10 cellular contexts compared by ENCODE assay signal in genomic region chr11:83087035-83087434, GRCh38. TPM values are rescaled to one million over a fixed set of nuclear protein-coding genes. Genes with fewer than 3 reads are reported as not detected.
A peak's percentile ranks its signal among the peaks of the same experiment; 100 is the strongest.
DNase-seq lines count a peak whose midpoint lies in the region; ATAC-seq and TF ChIP-seq lines count a peak whose summit lies in the region.
"Had no signal": no experiment of that assay in that cellular context is flagged by ENCODE, and none has a peak within 500 bp of the region (broad histone marks: within the 10 kb centered on the region; RNA-seq: fewer than 3 reads in every experiment).

No MANE protein-coding gene starts in this region.

- H3K27ac ChIP-seq in CD4-positive, alpha-beta T cell (ENCODE audit: low read depth, low read length): no peak overlapping the region
- H3K27ac ChIP-seq in KMS-11 (no peak overlapping the region), smooth muscle cell (ENCODE audit: low read depth) (no peak overlapping the region)
- no peak overlapping the region for H3K27ac ChIP-seq in CD4-positive, alpha-beta memory T cell (ENCODE audit: low read depth, low read length)

- no peaks in the 10 kb centered on the region for H4K20me1 ChIP-seq in KMS-11 (ENCODE audit: insufficient read depth)
- no peaks in the 10 kb centered on the region for H4K20me1 ChIP-seq in smooth muscle cell (ENCODE audit: low read depth)

- H3K27me3 ChIP-seq in CD4-positive, alpha-beta T cell (ENCODE audit: control insufficient read depth, insufficient read depth, low read length): no peaks in the 10 kb centered on the region
- H3K27me3 ChIP-seq in KMS-11 (ENCODE audit: insufficient read depth, low read depth) (no peaks in the 10 kb centered on the region), smooth muscle cell (ENCODE audit: low read depth) (no peaks in the 10 kb centered on the region)
- H3K27me3 ChIP-seq in CD4-positive, alpha-beta memory T cell (ENCODE audit: insufficient read depth, low read length): no peaks in the 10 kb centered on the region

- H3K4me3 ChIP-seq in KMS-11 (IDR thresholded peaks at IDR 0.05; ENCODE audit: insufficient read depth, low read depth, low read length): no peak overlapping the region
- no peak overlapping the region for H3K4me3 ChIP-seq in CD4-positive, alpha-beta memory T cell (ENCODE audit: low read length in 2 of 2)
- no peak overlapping the region for H3K4me3 ChIP-seq in smooth muscle cell

- H3K79me2 ChIP-seq in KMS-11 (ENCODE audit: insufficient read depth, low read depth): no peaks in the 10 kb centered on the region
- H3K79me2 ChIP-seq in smooth muscle cell (ENCODE audit: low read depth): no peaks in the 10 kb centered on the region

- peaks cover 20% of the 10 kb centered on the region for H3K4me1 Mint-ChIP-seq in CD4-positive, alpha-beta T cell (ENCODE audit: low read depth)
- peaks cover 0 to 13% (median 11%) of the 10 kb centered on the region in 4 donors for H3K4me1 Mint-ChIP-seq in CD4-positive, alpha-beta memory T cell

- H3K36me3 ChIP-seq in KMS-11 (ENCODE audit: insufficient read depth) (no peaks in the 10 kb centered on the region), smooth muscle cell (ENCODE audit: low read depth) (no peaks in the 10 kb centered on the region)
- no peaks in the 10 kb centered on the region for H3K36me3 ChIP-seq in CD4-positive, alpha-beta memory T cell (ENCODE audit: insufficient read depth, low read length)

- H3K36me3 Mint-ChIP-seq in CD4-positive, alpha-beta T cell (ENCODE audit: low read depth): no peaks in the 10 kb centered on the region
- H3K36me3 Mint-ChIP-seq in CD4-positive, alpha-beta memory T cell: no peaks in the 10 kb centered on the region

- CTCF ChIA-PET in CD4-positive, alpha-beta T cell (lab: Charles Lee): interaction anchor here (1.2 to 2.3 kb wide), 2 partner anchors 9 to 163 kb away, joined by 3 to 6 read pairs; no protein-coding TSS in a partner anchor
- CTCF ChIA-PET in CD4-positive, alpha-beta memory T cell (lab: Charles Lee; ENCODE audit: partially characterized antibody): interaction anchor here (0.6 to 2.1 kb wide), 5 partner anchors 10 to 186 kb away, joined by 3 to 6 read pairs (median 4); partner anchors contain the start of genes DDIAS and PCF11

- DNase-seq in CD4-positive, alpha-beta T cell: no peak
- DNase-seq in RPMI8226 (peak; percentile 28), iris pigment epithelial cell (ENCODE audit: low read depth) (peak; percentile 21), smooth muscle cell (lab: John Stamatoyannopoulos, UW; ENCODE audit: unreplicated experiment) (no peak), posterior cingulate gyrus (no peak), SHP77 treated with DMSO at 0.1 percent for 48 hours (lab: John Stamatoyannopoulos, UW) (no peak)
- DNase-seq in CD4-positive, alpha-beta memory T cell: no peak
- DNase-seq: amygdala; stimulated activated CD4-positive, alpha-beta T cell treated with anti-CD3 and anti-CD28 coated beads, Interleukin-4, amount 100 ng/mL, for 24 hours had no signal

- POLR2A ChIA-PET in CD4-positive, alpha-beta T cell (lab: Charles Lee): interaction anchor here (0.7 to 5.5 kb wide), 7 partner anchors 12 to 131 kb away, joined by 3 to 36 read pairs (median 5); partner anchors contain the start of genes PCF11 and RAB30
- POLR2A ChIA-PET in CD4-positive, alpha-beta memory T cell (lab: Charles Lee; ENCODE audit: partially characterized antibody): interaction anchor here (1.1 to 2.7 kb wide), 3 partner anchors 16 to 187 kb away, joined by 3 to 12 read pairs (median 3); partner anchors contain the start of genes PCF11, PRCP and RAB30

- no peak overlapping the region for H2AFZ ChIP-seq in KMS-11 (ENCODE audit: low read depth)
- no peak overlapping the region for H2AFZ ChIP-seq in smooth muscle cell (ENCODE audit: low read depth)

- no peaks in the 10 kb centered on the region for H3K4me1 ChIP-seq in KMS-11 (ENCODE audit: low read depth, poor library complexity, severe bottlenecking)
- H3K4me1 ChIP-seq in CD4-positive, alpha-beta memory T cell (ENCODE audit: insufficient read depth, low read length): no peaks in the 10 kb centered on the region
- no peaks in the 10 kb centered on the region for H3K4me1 ChIP-seq in smooth muscle cell (ENCODE audit: low read depth)

- 71% methylated on average over 2 of the region's 2 CpGs for WGBS in smooth muscle cell (ENCODE audit: low lambda C conversion rate)

- H3K4me2 ChIP-seq in KMS-11: no peak overlapping the region
- no peak overlapping the region for H3K4me2 ChIP-seq in smooth muscle cell

- peak; percentile 30 for TF ChIP-seq CTCF in CD4-positive, alpha-beta T cell (IDR thresholded peaks at IDR 0.05)
- TF ChIP-seq CTCF in KMS-11 (conservative IDR thresholded peaks at IDR 0.05; ENCODE audit: low read depth, low read length) (peak; percentile 46; the same call in 1 of the 2 replicates), smooth muscle cell (IDR thresholded peaks at IDR 0.05; ENCODE audit: borderline replicate concordance, insufficient read depth, poor library complexity, severe bottlenecking) (no peak)

- no peaks in the 10 kb centered on the region for H3K9me3 ChIP-seq in CD4-positive, alpha-beta T cell (ENCODE audit: control insufficient read depth, low read length)
- no peaks in the 10 kb centered on the region for H3K9me3 ChIP-seq in CD4-positive, alpha-beta memory T cell (ENCODE audit: control insufficient read depth in 1 of 2, low read length in 2 of 2)
- no peaks in the 10 kb centered on the region for H3K9me3 ChIP-seq in smooth muscle cell (replicated peaks; ENCODE audit: low read depth)

- peaks cover 4% of the 10 kb centered on the region for H3F3A ChIP-seq in smooth muscle cell (ENCODE audit: low read depth)

- H3K9ac ChIP-seq in KMS-11 (no peak overlapping the region), smooth muscle cell (ENCODE audit: low read depth) (no peak overlapping the region)

- no peak overlapping the region for H3K4me3 Mint-ChIP-seq in CD4-positive, alpha-beta T cell
- no peak overlapping the region for H3K4me3 Mint-ChIP-seq in CD4-positive, alpha-beta memory T cell

- peak overlapping the region; percentile 24 for H3K27ac Mint-ChIP-seq in CD4-positive, alpha-beta T cell
- H3K27ac Mint-ChIP-seq in CD4-positive, alpha-beta memory T cell: peak overlapping the region in 2 of 7 donors; percentile 32 to 58

- intact Hi-C loops in CD4-positive, alpha-beta T cell (cut with DNase I, micrococcal nuclease): loop anchor here (5.0 kb wide), 1 partner anchor 165 kb away; no protein-coding TSS in a partner anchor
- intact Hi-C loops in CD4-positive, alpha-beta memory T cell (cut with micrococcal nuclease): loop anchor here (1.0 to 5.0 kb wide), 3 partner anchors 105 to 180 kb away; partner anchors contain the start of gene ANKRD42
- intact Hi-C loops in posterior cingulate gyrus (cut with DNase I): no loop called here

- no peaks in the 10 kb centered on the region for H3K27me3 Mint-ChIP-seq in CD4-positive, alpha-beta T cell
- no peaks in the 10 kb centered on the region for H3K27me3 Mint-ChIP-seq in CD4-positive, alpha-beta memory T cell

- H3K9me3 Mint-ChIP-seq in CD4-positive, alpha-beta T cell: no peaks in the 10 kb centered on the region
- no peaks in the 10 kb centered on the region for H3K9me3 Mint-ChIP-seq in CD4-positive, alpha-beta memory T cell

- ATAC-seq in CD4-positive, alpha-beta T cell (ENCODE audit: poor library complexity): peak; percentile 52

RNA-seq across cellular contexts. Expression of gene RAB30, which starts 15.3 kb away (rescaled TPM):
- 10 to 100 TPM; 76.2 to 79.2 TPM for total RNA-seq in CD4-positive, alpha-beta T cell
- 10 to 100 TPM; 12.3 to 14.1 TPM for total RNA-seq in CD4-positive, alpha-beta memory T cell
- polyA plus RNA-seq in CD4-positive, alpha-beta memory T cell: 1 to 10 TPM; 5.0 to 8.9 TPM
- total RNA-seq in smooth muscle cell: 19.6 and 23.6 TPM in 2 replicates
- 10.7 and 11.2 TPM in 2 replicates for polyA plus RNA-seq in smooth muscle cell

Comparison
In these comparisons a context has a peak if more than half of its experiments do, and no peak if none do; other contexts are left out.
1. DNase-seq: peak in RPMI8226 (single experiment) and iris pigment epithelial cell (single experiment); none in CD4-positive, alpha-beta T cell (0 of 10), CD4-positive, alpha-beta memory T cell (0 of 5), smooth muscle cell (single experiment), posterior cingulate gyrus (0 of 10) and SHP77 treated with DMSO at 0.1 percent for 48 hours (single experiment).